In the genomic region with DNA sequence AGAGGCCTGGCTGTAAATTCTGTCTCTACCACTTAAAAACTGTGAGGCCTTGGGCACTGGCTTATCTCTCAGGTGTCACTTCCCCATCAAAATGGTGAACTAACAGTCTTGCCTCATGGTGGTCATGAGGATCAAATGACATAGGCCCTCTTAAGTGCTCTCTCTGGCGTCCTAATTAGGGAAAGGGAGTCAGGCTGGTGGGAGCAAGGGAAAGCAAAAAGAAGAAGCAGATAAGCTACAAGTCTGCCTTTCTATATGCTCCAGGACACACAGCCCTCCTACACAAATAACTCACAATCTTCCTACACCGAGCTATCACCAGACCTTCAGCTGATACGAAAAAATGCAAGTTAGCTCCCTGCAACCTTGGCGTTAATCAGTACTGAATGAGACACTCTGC, we compare ENCODE assay signal across 1 cellular context.
TF ChIP-seq lines count a peak whose summit lies in the region.

No MANE protein-coding gene starts in this region.

TF ChIP-seq in HEK293, 187 proteins besides CTCF, POLR2A, EP300 and RAD21 (continued from another document):
- TF ChIP-seq ZNF670 (tag by site-specific recombination; IDR thresholded peaks at IDR 0.05; ENCODE audit: low read depth) (no peak), ZNF48 (tag by site-specific recombination; IDR thresholded peaks at IDR 0.05) (no peak), ELK4 (IDR thresholded peaks at IDR 0.05; ENCODE audit: borderline replicate concordance, low read depth, low read length) (no peak), KLF16 (tag by site-specific recombination; IDR thresholded peaks at IDR 0.05) (no peak), ZNF155 (tag by site-specific recombination; IDR thresholded peaks at IDR 0.05) (no peak), ZNF311 (tag by site-specific recombination; IDR thresholded peaks at IDR 0.05; ENCODE audit: borderline replicate concordance) (no peak), ZNF292 (tag by site-specific recombination; IDR thresholded peaks at IDR 0.05; ENCODE audit: borderline replicate concordance, low read depth) (no peak), ZNF600 (tag by site-specific recombination; IDR thresholded peaks at IDR 0.05) (peak; percentile 58; the same call in 1 of the 2 replicates), ZFP41 (tag by site-specific recombination; IDR thresholded peaks at IDR 0.05; ENCODE audit: borderline replicate concordance) (no peak), ZNF660 (tag by site-specific recombination; IDR thresholded peaks at IDR 0.05) (no peak), ZNF701 (tag by site-specific recombination; IDR thresholded peaks at IDR 0.05) (no peak), ZNF623 (tag by site-specific recombination; IDR thresholded peaks at IDR 0.05) (no peak), ZNF776 (tag by site-specific recombination; IDR thresholded peaks at IDR 0.05; ENCODE audit: borderline replicate concordance) (no peak), ZNF121 (tag by site-specific recombination; IDR thresholded peaks at IDR 0.05) (no peak), YY1 (tag by site-specific recombination; IDR thresholded peaks at IDR 0.05) (no peak), REPIN1 (tag by site-specific recombination; IDR thresholded peaks at IDR 0.05; ENCODE audit: low read depth) (no peak), ZNF596 (tag by site-specific recombination; IDR thresholded peaks at IDR 0.05) (no peak), MZF1 (tag by site-specific recombination; IDR thresholded peaks at IDR 0.05; ENCODE audit: borderline replicate concordance) (no peak), ZNF707 (tag by site-specific recombination; IDR thresholded peaks at IDR 0.05) (no peak), ZBTB1 (tag by site-specific recombination; IDR thresholded peaks at IDR 0.05) (no peak), ZNF514 (tag by site-specific recombination; IDR thresholded peaks at IDR 0.05) (no peak), ZNF335 (tag by site-specific recombination; conservative IDR thresholded peaks at IDR 0.05) (no peak), ZNF785 (tag by site-specific recombination; IDR thresholded peaks at IDR 0.05) (no peak), ZNF555 (tag by site-specific recombination; conservative IDR thresholded peaks at IDR 0.05) (no peak), ZNF521 (tag by site-specific recombination; IDR thresholded peaks at IDR 0.05) (no peak), ZSCAN23 (tag by site-specific recombination; IDR thresholded peaks at IDR 0.05) (peak; percentile 37; the same call in 1 of the 2 replicates), ZSCAN16 (tag by site-specific recombination; IDR thresholded peaks at IDR 0.05) (no peak), ZNF398 (tag by site-specific recombination; IDR thresholded peaks at IDR 0.05) (no peak), GLIS2 (tag by site-specific recombination; IDR thresholded peaks at IDR 0.05) (no peak), ZFHX2 (tag by site-specific recombination; conservative IDR thresholded peaks at IDR 0.05) (peak; percentile 85), ZXDB (tag by site-specific recombination; IDR thresholded peaks at IDR 0.05) (0 out of 2 replicates have a peak, but pooled peaks have one; percentile 41), ZNF214 (tag by site-specific recombination; IDR thresholded peaks at IDR 0.05; ENCODE audit: borderline replicate concordance) (no peak), ZNF324 (tag by site-specific recombination; IDR thresholded peaks at IDR 0.05) (0 out of 2 replicates have a peak, but pooled peaks have one; percentile 34), GFI1B (tag by site-specific recombination; IDR thresholded peaks at IDR 0.05) (no peak), BCL6B (tag by site-specific recombination; IDR thresholded peaks at IDR 0.05) (no peak), ZNF350 (tag by site-specific recombination; IDR thresholded peaks at IDR 0.05) (no peak), ZNF501 (tag by site-specific recombination; IDR thresholded peaks at IDR 0.05) (peak; percentile 29; the same call in 1 of the 2 replicates), ZBTB8A (tag by site-specific recombination; IDR thresholded peaks at IDR 0.05) (no peak), ZNF629 (tag by site-specific recombination; IDR thresholded peaks at IDR 0.05) (peak; percentile 25; the same call in 1 of the 2 replicates), ZBTB17 (tag by site-specific recombination; IDR thresholded peaks at IDR 0.05) (peak; percentile 46), ZNF530 (tag by site-specific recombination; IDR thresholded peaks at IDR 0.05; ENCODE audit: low read depth) (no peak), ZNF768 (tag by site-specific recombination; IDR thresholded peaks at IDR 0.05) (no peak), ZNF112 (tag by site-specific recombination; IDR thresholded peaks at IDR 0.05) (no peak), KLF10 (tag by site-specific recombination; IDR thresholded peaks at IDR 0.05) (no peak), ZNF133 (tag by site-specific recombination; IDR thresholded peaks at IDR 0.05) (no peak), ZNF18 (tag by site-specific recombination; IDR thresholded peaks at IDR 0.05) (0 out of 2 replicates have a peak, but pooled peaks have one; percentile 31), ZNF223 (tag by site-specific recombination; IDR thresholded peaks at IDR 0.05) (no peak), ZNF146 (tag by site-specific recombination; IDR thresholded peaks at IDR 0.05) (no peak)
- TF ChIP-seq, protein P1, sequence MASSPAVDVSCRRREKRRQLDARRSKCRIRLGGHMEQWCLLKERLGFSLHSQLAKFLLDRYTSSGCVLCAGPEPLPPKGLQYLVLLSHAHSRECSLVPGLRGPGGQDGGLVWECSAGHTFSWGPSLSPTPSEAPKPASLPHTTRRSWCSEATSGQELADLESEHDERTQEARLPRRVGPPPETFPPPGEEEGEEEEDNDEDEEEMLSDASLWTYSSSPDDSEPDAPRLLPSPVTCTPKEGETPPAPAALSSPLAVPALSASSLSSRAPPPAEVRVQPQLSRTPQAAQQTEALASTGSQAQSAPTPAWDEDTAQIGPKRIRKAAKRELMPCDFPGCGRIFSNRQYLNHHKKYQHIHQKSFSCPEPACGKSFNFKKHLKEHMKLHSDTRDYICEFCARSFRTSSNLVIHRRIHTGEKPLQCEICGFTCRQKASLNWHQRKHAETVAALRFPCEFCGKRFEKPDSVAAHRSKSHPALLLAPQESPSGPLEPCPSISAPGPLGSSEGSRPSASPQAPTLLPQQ (tag by site-specific recombination; IDR thresholded peaks at IDR 0.05), result peak; percentile 41; the same call in 1 of the 2 replicates
- TF ChIP-seq, protein P2, sequence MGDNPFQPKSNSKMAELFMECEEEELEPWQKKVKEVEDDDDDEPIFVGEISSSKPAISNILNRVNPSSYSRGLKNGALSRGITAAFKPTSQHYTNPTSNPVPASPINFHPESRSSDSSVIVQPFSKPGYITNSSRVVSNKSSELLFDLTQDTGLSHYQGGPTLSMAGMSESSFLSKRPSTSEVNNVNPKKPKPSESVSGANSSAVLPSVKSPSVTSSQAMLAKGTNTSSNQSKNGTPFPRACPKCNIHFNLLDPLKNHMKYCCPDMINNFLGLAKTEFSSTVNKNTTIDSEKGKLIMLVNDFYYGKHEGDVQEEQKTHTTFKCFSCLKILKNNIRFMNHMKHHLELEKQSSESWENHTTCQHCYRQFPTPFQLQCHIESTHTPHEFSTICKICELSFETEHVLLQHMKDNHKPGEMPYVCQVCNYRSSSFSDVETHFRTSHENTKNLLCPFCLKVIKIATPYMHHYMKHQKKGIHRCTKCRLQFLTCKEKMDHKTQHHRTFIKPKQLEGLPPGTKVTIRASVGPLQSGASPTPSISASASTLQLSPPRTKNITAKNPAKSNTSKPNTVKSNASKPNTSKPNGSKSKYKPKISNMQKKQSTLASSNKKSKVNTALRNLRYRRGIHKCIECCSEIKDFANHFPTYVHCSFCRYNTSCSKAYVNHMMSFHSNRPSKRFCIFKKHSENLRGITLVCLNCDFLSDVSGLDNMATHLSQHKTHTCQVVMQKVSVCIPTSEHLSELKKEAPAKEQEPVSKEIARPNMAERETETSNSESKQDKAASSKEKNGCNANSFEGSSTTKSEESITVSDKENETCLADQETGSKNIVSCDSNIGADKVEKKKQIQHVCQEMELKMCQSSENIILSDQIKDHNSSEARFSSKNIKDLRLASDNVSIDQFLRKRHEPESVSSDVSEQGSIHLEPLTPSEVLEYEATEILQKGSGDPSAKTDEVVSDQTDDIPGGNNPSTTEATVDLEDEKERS (tag by site-specific recombination; IDR thresholded peaks at IDR 0.05), result no peak
- TF ChIP-seq, protein P3, sequence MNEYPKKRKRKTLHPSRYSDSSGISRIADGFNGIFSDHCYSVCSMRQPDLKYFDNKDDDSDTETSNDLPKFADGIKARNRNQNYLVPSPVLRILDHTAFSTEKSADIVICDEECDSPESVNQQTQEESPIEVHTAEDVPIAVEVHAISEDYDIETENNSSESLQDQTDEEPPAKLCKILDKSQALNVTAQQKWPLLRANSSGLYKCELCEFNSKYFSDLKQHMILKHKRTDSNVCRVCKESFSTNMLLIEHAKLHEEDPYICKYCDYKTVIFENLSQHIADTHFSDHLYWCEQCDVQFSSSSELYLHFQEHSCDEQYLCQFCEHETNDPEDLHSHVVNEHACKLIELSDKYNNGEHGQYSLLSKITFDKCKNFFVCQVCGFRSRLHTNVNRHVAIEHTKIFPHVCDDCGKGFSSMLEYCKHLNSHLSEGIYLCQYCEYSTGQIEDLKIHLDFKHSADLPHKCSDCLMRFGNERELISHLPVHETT (tag by site-specific recombination; IDR thresholded peaks at IDR 0.05), result no peak
- TF ChIP-seq, protein P4, sequence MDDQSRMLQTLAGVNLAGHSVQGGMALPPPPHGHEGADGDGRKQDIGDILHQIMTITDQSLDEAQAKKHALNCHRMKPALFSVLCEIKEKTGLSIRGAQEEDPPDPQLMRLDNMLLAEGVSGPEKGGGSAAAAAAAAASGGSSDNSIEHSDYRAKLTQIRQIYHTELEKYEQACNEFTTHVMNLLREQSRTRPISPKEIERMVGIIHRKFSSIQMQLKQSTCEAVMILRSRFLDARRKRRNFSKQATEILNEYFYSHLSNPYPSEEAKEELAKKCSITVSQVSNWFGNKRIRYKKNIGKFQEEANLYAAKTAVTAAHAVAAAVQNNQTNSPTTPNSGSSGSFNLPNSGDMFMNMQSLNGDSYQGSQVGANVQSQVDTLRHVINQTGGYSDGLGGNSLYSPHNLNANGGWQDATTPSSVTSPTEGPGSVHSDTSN (CRISPR knock-in tag; IDR thresholded peaks at IDR 0.05), result no peak
